Comparison of ENCODE assay signal across 17 cellular contexts in genomic region chr3:33834117-33834495, GRCh38. TPM values are rescaled to one million over a fixed set of nuclear protein-coding genes. Genes with fewer than 3 reads are reported as not detected.
DNase-seq lines count a peak whose midpoint lies in the region; ATAC-seq, FAIRE-seq and TF ChIP-seq lines count a peak whose summit lies in the region.
"Had no signal": no experiment of that assay in that cellular context is flagged by ENCODE, and none has a peak within 500 bp of the region (broad histone marks: within the 10 kb centered on the region; RNA-seq: fewer than 3 reads in every experiment).

No MANE protein-coding gene starts in this region.

- H3K9me3 ChIP-seq in neural progenitor cell (ENCODE audit: low read depth) (no peaks in the 10 kb centered on the region), small intestine (ENCODE audit: control insufficient read depth, low read depth) (no peaks in the 10 kb centered on the region)
- H3K9me3 ChIP-seq: breast epithelium had no signal

- no peak for FAIRE-seq in small intestine (lab: Jason Lieb, UNC)
- FAIRE-seq: keratinocyte had no signal

- H3K27ac ChIP-seq in neural progenitor cell (peak overlapping the region; percentile 65), small intestine (ENCODE audit: low read depth in 1 of 2, low read length in 1 of 2) (no peak overlapping the region)
- H3K27ac ChIP-seq: breast epithelium had no signal

- H3K27me3 Mint-ChIP-seq in activated T-cell treated with anti-CD3 and anti-CD28 coated beads, Interleukin-2, amount 50 U/mL, for 24 hours, result no peaks in the 10 kb centered on the region
- H3K27me3 Mint-ChIP-seq in neural progenitor cell (ENCODE audit: insufficient read depth, low read depth), result no peaks in the 10 kb centered on the region
- H3K27me3 Mint-ChIP-seq: progenitor cell of endocrine pancreas had no signal

- no peak for TF ChIP-seq CTCF in neural progenitor cell (IDR thresholded peaks at IDR 0.05)
- no peak for TF ChIP-seq CTCF in lower leg skin (IDR thresholded peaks at IDR 0.05)

- intact Hi-C loops in lower leg skin (cut with DNase I; ENCODE audit: low total_unique reads) (no loop called here), head of caudate nucleus (cut with DNase I) (no loop called here)

- 72 to 93% (median 93%) methylated on average over 4 of the region's 4 CpGs for WGBS in small intestine, 3 donors
- 88 to 89% methylated on average over 4 of the region's 4 CpGs for WGBS in lower leg skin, 2 donors

- peaks cover 9% of the 10 kb centered on the region for H4K20me1 ChIP-seq in neural progenitor cell (ENCODE audit: low read depth)

- peak; percentile 43 for ATAC-seq in GM21515 (IDR thresholded peaks at IDR 0.05; ENCODE audit: unreplicated experiment)
- ATAC-seq in HG03565 (IDR thresholded peaks at IDR 0.05; ENCODE audit: unreplicated experiment), result peak; percentile 35

- peaks cover 80% of the 10 kb centered on the region for H3K36me3 Mint-ChIP-seq in activated T-cell treated with anti-CD3 and anti-CD28 coated beads, Interleukin-2, amount 50 U/mL, for 24 hours (ENCODE audit: low read depth)
- H3K36me3 Mint-ChIP-seq in neural progenitor cell, result peaks cover 5% of the 10 kb centered on the region

- H3K9ac ChIP-seq in neural progenitor cell, result no peak overlapping the region

- peaks cover 32% of the 10 kb centered on the region for H3K4me1 Mint-ChIP-seq in activated T-cell treated with anti-CD3 and anti-CD28 coated beads, Interleukin-2, amount 50 U/mL, for 24 hours (ENCODE audit: low read depth)
- peaks cover 3% of the 10 kb centered on the region for H3K4me1 Mint-ChIP-seq in neural progenitor cell

- H3K27me3 ChIP-seq in neural progenitor cell (no peaks in the 10 kb centered on the region), small intestine (ENCODE audit: control insufficient read depth in 2 of 2, insufficient read depth in 2 of 2, low read length in 2 of 2) (no peaks in the 10 kb centered on the region)
- H3K27me3 ChIP-seq: breast epithelium had no signal

- H3K36me3 ChIP-seq in neural progenitor cell (no peaks in the 10 kb centered on the region), small intestine (ENCODE audit: control insufficient read depth in 2 of 2, insufficient read depth in 2 of 2, low read length in 2 of 2) (peaks cover 0 to 18% of the 10 kb centered on the region in 2 donors)
- H3K36me3 ChIP-seq: breast epithelium had no signal

- no peak overlapping the region for H3K4me3 Mint-ChIP-seq in activated T-cell treated with anti-CD3 and anti-CD28 coated beads, Interleukin-2, amount 50 U/mL, for 24 hours
- H3K4me3 Mint-ChIP-seq in neural progenitor cell, result no peak overlapping the region
- H3K4me3 Mint-ChIP-seq: endodermal cell had no signal

- H3F3A ChIP-seq in neural progenitor cell (ENCODE audit: low read depth), result peaks cover 12% of the 10 kb centered on the region

- no peak overlapping the region for H2AFZ ChIP-seq in neural progenitor cell (replicated peaks)

- peaks cover 15% of the 10 kb centered on the region for H3K4me1 ChIP-seq in neural progenitor cell
- H3K4me1 ChIP-seq in small intestine (ENCODE audit: control insufficient read depth in 2 of 2, insufficient read depth in 1 of 2, low read depth in 1 of 2, low read length in 1 of 2), result no peaks in the 10 kb centered on the region
- H3K4me1 ChIP-seq: breast epithelium had no signal

- H3K27ac Mint-ChIP-seq in activated T-cell treated with anti-CD3 and anti-CD28 coated beads, Interleukin-2, amount 50 U/mL, for 24 hours, result peak overlapping the region; percentile 76
- no peak overlapping the region for H3K27ac Mint-ChIP-seq in neural progenitor cell
- H3K27ac Mint-ChIP-seq: progenitor cell of endocrine pancreas had no signal

- no peak for DNase-seq in activated T-cell treated with anti-CD3 and anti-CD28 coated beads, Interleukin-2, amount 50 U/mL, for 24 hours
- DNase-seq in activated T-cell treated with anti-CD3 and anti-CD28 coated beads for 4 hours, result no peak
- no peak for DNase-seq in neural progenitor cell (ENCODE audit: low spot score)
- no peak for DNase-seq in small intestine
- DNase-seq in lower leg skin (ENCODE audit: low spot score in 2 of 2), result no peak
- no peak for DNase-seq in head of caudate nucleus
- DNase-seq: activated CD4-positive, CD25-positive, alpha-beta regulatory T cell treated with anti-CD3 and anti-CD28 coated beads, Interleukin-2, amount 50 U/mL, for 72 hours; activated effector memory CD4-positive, alpha-beta T cell treated with Interleukin-2 at 50 U/mL for 16 hours; endodermal cell; OCI-M1; stimulated activated CD8-positive, alpha-beta memory T cell treated with anti-CD3 and anti-CD28 coated beads, Interleukin-4, amount 100 ng/mL, for 48 hours; SW 1271 had no signal

- peak overlapping the region; percentile 34 for H3K4me2 ChIP-seq in neural progenitor cell

- TF ChIP-seq POLR2A in lower leg skin (IDR thresholded peaks at IDR 0.05), result no peak

- H3K9me3 Mint-ChIP-seq in activated T-cell treated with anti-CD3 and anti-CD28 coated beads, Interleukin-2, amount 50 U/mL, for 24 hours, result no peaks in the 10 kb centered on the region
- no peaks in the 10 kb centered on the region for H3K9me3 Mint-ChIP-seq in neural progenitor cell
- H3K9me3 Mint-ChIP-seq: endodermal cell had no signal

- no peaks in the 10 kb centered on the region for H3K79me2 ChIP-seq in neural progenitor cell (ENCODE audit: low read depth)

- H3K4me3 ChIP-seq in neural progenitor cell, result no peak overlapping the region
- no peak overlapping the region for H3K4me3 ChIP-seq in small intestine (ENCODE audit: low read depth in 1 of 2, low read length in 2 of 2)
- no peak overlapping the region for H3K4me3 ChIP-seq in lower leg skin (ENCODE audit: low read depth, poor library complexity, severe bottlenecking)
- H3K4me3 ChIP-seq: breast epithelium had no signal

RNA-seq across cellular contexts. Expression of gene PDCD6IP, which starts 35.7 kb away (rescaled TPM):
- total RNA-seq in neural progenitor cell (ENCODE audit: low replicate concordance), result 85.2 and 93.7 TPM in 2 replicates
- 10 to 100 TPM; 40.6 to 66.0 (median 63.8) TPM for polyA plus RNA-seq in small intestine
- 100 to 1,000 TPM; 152 to 373 (median 269) TPM for total RNA-seq in lower leg skin
